In the genomic region with DNA sequence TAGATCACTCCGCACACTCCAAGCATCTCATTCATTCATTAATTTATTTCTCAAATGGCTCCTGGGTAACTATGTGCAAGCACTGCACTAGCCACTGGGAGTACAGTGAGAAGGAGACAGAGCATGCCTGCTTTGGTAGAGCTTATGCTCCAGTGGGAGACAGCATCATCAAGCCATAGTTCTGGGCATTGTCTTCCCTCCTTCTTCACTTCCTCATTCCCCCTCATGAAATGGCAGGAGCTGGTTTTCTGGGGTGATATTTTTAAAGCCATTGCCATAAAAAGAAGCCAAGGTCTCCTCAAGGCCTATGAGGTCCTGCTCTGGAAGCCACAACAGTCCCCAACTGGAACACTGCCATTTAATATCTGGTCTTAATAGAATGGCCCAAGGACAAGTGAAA, we compare ENCODE assay signal across 16 cellular contexts. TPM values are rescaled to one million over a fixed set of nuclear protein-coding genes. Genes with fewer than 3 reads are reported as not detected.
DNase-seq lines count a peak whose midpoint lies in the region; ATAC-seq lines count a peak whose summit lies in the region.
"Had no signal": no experiment of that assay in that cellular context is flagged by ENCODE, and none has a peak within 500 bp of the region (broad histone marks: within the 10 kb centered on the region; RNA-seq: fewer than 3 reads in every experiment).

No MANE protein-coding gene starts in this region.

- peaks cover 4% of the 10 kb centered on the region for H3K9me3 Mint-ChIP-seq in activated CD4-positive, alpha-beta T cell treated with anti-CD3 and anti-CD28 coated beads for 36 hours (ENCODE audit: low read depth)
- H3K9me3 Mint-ChIP-seq in stimulated activated naive CD8-positive, alpha-beta T cell treated with anti-CD3 and anti-CD28 coated beads, Interleukin-15, Interleukin-2, amounts not matched to agents 100 ng/mL and 50 ng/mL, for 24 hours, result peaks cover 5% of the 10 kb centered on the region
- no peaks in the 10 kb centered on the region for H3K9me3 Mint-ChIP-seq in activated T-helper 17 cell treated with anti-CD3 and anti-CD28 coated beads, Interleukin-2, amount 50 U/mL, for 72 hours

- ATAC-seq in activated CD4-positive, alpha-beta T cell treated with anti-CD3 and anti-CD28 coated beads for 36 hours, result no peak
- no peak for ATAC-seq in stimulated activated naive CD8-positive, alpha-beta T cell treated with anti-CD3 and anti-CD28 coated beads, Interleukin-15, Interleukin-2, amounts not matched to agents 100 U/mL and 50 U/mL, for 24 hours
- ATAC-seq in activated T-helper 17 cell treated with anti-CD3 and anti-CD28 coated beads, Interleukin-2, amount 50 U/mL, for 72 hours (replicated peaks), result no peak
- ATAC-seq in HG03025 (IDR thresholded peaks at IDR 0.05; ENCODE audit: low FRiP score, unreplicated experiment), result no peak
- ATAC-seq: HCT116 had no signal

- peak overlapping the region; percentile 90 for H3K27ac Mint-ChIP-seq in activated CD4-positive, alpha-beta T cell treated with anti-CD3 and anti-CD28 coated beads for 36 hours
- peak overlapping the region; percentile 66 for H3K27ac Mint-ChIP-seq in stimulated activated naive CD8-positive, alpha-beta T cell treated with anti-CD3 and anti-CD28 coated beads, Interleukin-15, Interleukin-2, amounts not matched to agents 100 ng/mL and 50 ng/mL, for 24 hours
- peak overlapping the region; percentile 80 for H3K27ac Mint-ChIP-seq in activated T-helper 17 cell treated with anti-CD3 and anti-CD28 coated beads, Interleukin-2, amount 50 U/mL, for 72 hours

- POLR2A ChIA-PET in activated CD4-positive, alpha-beta T cell treated with anti-CD3 and anti-CD28 coated beads for 36 hours (lab: Charles Lee), result no interaction called here

- H3K27me3 Mint-ChIP-seq in activated CD4-positive, alpha-beta T cell treated with anti-CD3 and anti-CD28 coated beads for 36 hours, result no peaks in the 10 kb centered on the region
- H3K27me3 Mint-ChIP-seq in stimulated activated naive CD8-positive, alpha-beta T cell treated with anti-CD3 and anti-CD28 coated beads, Interleukin-15, Interleukin-2, amounts not matched to agents 100 ng/mL and 50 ng/mL, for 24 hours, result no peaks in the 10 kb centered on the region
- no peaks in the 10 kb centered on the region for H3K27me3 Mint-ChIP-seq in activated T-helper 17 cell treated with anti-CD3 and anti-CD28 coated beads, Interleukin-2, amount 50 U/mL, for 72 hours

- H3K4me3 Mint-ChIP-seq in activated CD4-positive, alpha-beta T cell treated with anti-CD3 and anti-CD28 coated beads for 36 hours, result no peak overlapping the region
- H3K4me3 Mint-ChIP-seq in stimulated activated naive CD8-positive, alpha-beta T cell treated with anti-CD3 and anti-CD28 coated beads, Interleukin-15, Interleukin-2, amounts not matched to agents 100 ng/mL and 50 ng/mL, for 24 hours, result no peak overlapping the region
- H3K4me3 Mint-ChIP-seq in activated T-helper 17 cell treated with anti-CD3 and anti-CD28 coated beads, Interleukin-2, amount 50 U/mL, for 72 hours, result peak overlapping the region; percentile 68

- H3K36me3 Mint-ChIP-seq in activated CD4-positive, alpha-beta T cell treated with anti-CD3 and anti-CD28 coated beads for 36 hours (ENCODE audit: low read depth), result no peaks in the 10 kb centered on the region
- H3K36me3 Mint-ChIP-seq in stimulated activated naive CD8-positive, alpha-beta T cell treated with anti-CD3 and anti-CD28 coated beads, Interleukin-15, Interleukin-2, amounts not matched to agents 100 ng/mL and 50 ng/mL, for 24 hours (ENCODE audit: low read depth), result no peaks in the 10 kb centered on the region
- no peaks in the 10 kb centered on the region for H3K36me3 Mint-ChIP-seq in activated T-helper 17 cell treated with anti-CD3 and anti-CD28 coated beads, Interleukin-2, amount 50 U/mL, for 72 hours (ENCODE audit: low read depth)

- peaks cover 23% of the 10 kb centered on the region for H3K4me1 Mint-ChIP-seq in activated CD4-positive, alpha-beta T cell treated with anti-CD3 and anti-CD28 coated beads for 36 hours
- H3K4me1 Mint-ChIP-seq in stimulated activated naive CD8-positive, alpha-beta T cell treated with anti-CD3 and anti-CD28 coated beads, Interleukin-15, Interleukin-2, amounts not matched to agents 100 ng/mL and 50 ng/mL, for 24 hours (ENCODE audit: low read depth), result peaks cover 16% of the 10 kb centered on the region
- peaks cover 19% of the 10 kb centered on the region for H3K4me1 Mint-ChIP-seq in activated T-helper 17 cell treated with anti-CD3 and anti-CD28 coated beads, Interleukin-2, amount 50 U/mL, for 72 hours

- CTCF ChIA-PET in activated CD4-positive, alpha-beta T cell treated with anti-CD3 and anti-CD28 coated beads for 36 hours (lab: Charles Lee), result interaction anchor here (1.3 kb wide), 1 partner anchor 12 kb away, joined by 8 read pairs; no protein-coding TSS in a partner anchor

- intact Hi-C loops in activated CD4-positive, alpha-beta T cell treated with anti-CD3 and anti-CD28 coated beads for 36 hours (cut with DNase I, micrococcal nuclease), result no loop called here

- no peak for DNase-seq in activated CD4-positive, alpha-beta T cell treated with anti-CD3 and anti-CD28 coated beads for 36 hours
- DNase-seq in activated CD4-positive, alpha-beta T cell treated with anti-CD3 and anti-CD28 coated beads for 48 hours, result no peak
- DNase-seq in stimulated activated naive CD8-positive, alpha-beta T cell treated with anti-CD3 and anti-CD28 coated beads, Interleukin-15, Interleukin-2, amounts not matched to agents 100 U/mL and 50 U/mL, for 24 hours, result no peak
- DNase-seq in amniotic stem cell (lab: John Stamatoyannopoulos, UW) (no peak), RPMI8226 (no peak)
- DNase-seq: C1 segment of cervical spinal cord, GM23248, IMR-90, NCI-H2081 treated with DMSO at 0.1 percent for 48 hours, NCI-H226, NCI-H526 treated with DMSO at 0.1 percent for 48 hours, Peyer's patch had no signal

RNA-seq across cellular contexts. Expression of a gene that starts 20.2 kb away (rescaled TPM):
- total RNA-seq in activated CD4-positive, alpha-beta T cell treated with anti-CD3 and anti-CD28 coated beads for 36 hours, result 10 to 100 TPM; 10.7 to 11.3 TPM
- 10 to 100 TPM; 14.9 to 15.9 TPM for total RNA-seq in activated T-helper 17 cell treated with anti-CD3 and anti-CD28 coated beads, Interleukin-2, amount 50 U/mL, for 72 hours
